2 cellular contexts compared by ENCODE assay signal in the genomic region with DNA sequence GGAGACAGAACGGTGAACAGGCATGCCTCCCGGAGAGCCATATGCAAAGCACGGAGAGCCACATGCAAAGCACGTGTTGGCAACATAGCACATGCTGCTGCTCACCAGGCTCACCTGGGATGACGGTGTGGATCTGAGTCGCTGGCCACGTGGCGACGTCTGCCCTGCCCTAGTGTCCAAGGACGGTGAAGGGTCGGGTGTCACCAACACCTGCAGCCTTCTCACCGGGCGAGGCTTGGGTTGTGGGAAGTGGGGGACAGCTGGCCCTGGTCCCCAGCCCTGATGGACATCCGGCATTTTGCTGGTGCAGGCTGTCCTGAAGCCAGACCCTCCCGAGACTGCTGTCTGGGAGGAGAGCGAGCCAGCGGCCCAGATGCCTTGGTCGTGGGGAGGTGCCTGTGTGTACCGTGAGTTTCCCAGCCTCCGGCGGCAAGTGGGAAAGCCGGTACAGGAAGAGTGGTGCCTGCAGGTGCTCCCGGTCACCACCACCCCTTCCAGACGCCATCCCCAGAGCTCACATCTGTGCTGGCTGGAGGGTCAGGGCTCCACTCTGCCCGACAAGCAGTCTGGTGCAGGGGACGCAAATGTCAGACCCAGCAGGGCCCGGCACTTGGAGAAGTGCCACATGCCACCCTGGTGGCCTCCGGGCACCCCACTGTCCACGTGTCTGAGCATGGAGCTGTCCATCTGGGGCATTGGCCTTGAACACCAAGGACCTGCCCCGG.
A peak's percentile ranks its signal among the peaks of the same experiment; 100 is the strongest.
TF ChIP-seq lines count a peak whose summit lies in the region.

No MANE protein-coding gene starts in this region.

TF ChIP-seq in WTC11, 78 proteins besides CTCF, POLR2A, EP300 and RAD21 (continued from another document):
- TF ChIP-seq, protein P1, sequence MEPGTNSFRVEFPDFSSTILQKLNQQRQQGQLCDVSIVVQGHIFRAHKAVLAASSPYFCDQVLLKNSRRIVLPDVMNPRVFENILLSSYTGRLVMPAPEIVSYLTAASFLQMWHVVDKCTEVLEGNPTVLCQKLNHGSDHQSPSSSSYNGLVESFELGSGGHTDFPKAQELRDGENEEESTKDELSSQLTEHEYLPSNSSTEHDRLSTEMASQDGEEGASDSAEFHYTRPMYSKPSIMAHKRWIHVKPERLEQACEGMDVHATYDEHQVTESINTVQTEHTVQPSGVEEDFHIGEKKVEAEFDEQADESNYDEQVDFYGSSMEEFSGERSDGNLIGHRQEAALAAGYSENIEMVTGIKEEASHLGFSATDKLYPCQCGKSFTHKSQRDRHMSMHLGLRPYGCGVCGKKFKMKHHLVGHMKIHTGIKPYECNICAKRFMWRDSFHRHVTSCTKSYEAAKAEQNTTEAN (CRISPR knock-in tag; IDR thresholded peaks at IDR 0.05), result no peak
- TF ChIP-seq KAT7 (CRISPR knock-in tag; IDR thresholded peaks at IDR 0.05; ENCODE audit: borderline replicate concordance) (no peak), FOXP1 (CRISPR knock-in tag; IDR thresholded peaks at IDR 0.05; ENCODE audit: borderline replicate concordance) (no peak)
- TF ChIP-seq, protein P2, sequence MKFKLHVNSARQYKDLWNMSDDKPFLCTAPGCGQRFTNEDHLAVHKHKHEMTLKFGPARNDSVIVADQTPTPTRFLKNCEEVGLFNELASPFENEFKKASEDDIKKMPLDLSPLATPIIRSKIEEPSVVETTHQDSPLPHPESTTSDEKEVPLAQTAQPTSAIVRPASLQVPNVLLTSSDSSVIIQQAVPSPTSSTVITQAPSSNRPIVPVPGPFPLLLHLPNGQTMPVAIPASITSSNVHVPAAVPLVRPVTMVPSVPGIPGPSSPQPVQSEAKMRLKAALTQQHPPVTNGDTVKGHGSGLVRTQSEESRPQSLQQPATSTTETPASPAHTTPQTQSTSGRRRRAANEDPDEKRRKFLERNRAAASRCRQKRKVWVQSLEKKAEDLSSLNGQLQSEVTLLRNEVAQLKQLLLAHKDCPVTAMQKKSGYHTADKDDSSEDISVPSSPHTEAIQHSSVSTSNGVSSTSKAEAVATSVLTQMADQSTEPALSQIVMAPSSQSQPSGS (CRISPR knock-in tag; IDR thresholded peaks at IDR 0.05; ENCODE audit: borderline replicate concordance, low read depth), result no peak

TF ChIP-seq in HepG2, 621 proteins besides CTCF, POLR2A, EP300 and RAD21 (continued from another document):
- TF ChIP-seq, protein P3, sequence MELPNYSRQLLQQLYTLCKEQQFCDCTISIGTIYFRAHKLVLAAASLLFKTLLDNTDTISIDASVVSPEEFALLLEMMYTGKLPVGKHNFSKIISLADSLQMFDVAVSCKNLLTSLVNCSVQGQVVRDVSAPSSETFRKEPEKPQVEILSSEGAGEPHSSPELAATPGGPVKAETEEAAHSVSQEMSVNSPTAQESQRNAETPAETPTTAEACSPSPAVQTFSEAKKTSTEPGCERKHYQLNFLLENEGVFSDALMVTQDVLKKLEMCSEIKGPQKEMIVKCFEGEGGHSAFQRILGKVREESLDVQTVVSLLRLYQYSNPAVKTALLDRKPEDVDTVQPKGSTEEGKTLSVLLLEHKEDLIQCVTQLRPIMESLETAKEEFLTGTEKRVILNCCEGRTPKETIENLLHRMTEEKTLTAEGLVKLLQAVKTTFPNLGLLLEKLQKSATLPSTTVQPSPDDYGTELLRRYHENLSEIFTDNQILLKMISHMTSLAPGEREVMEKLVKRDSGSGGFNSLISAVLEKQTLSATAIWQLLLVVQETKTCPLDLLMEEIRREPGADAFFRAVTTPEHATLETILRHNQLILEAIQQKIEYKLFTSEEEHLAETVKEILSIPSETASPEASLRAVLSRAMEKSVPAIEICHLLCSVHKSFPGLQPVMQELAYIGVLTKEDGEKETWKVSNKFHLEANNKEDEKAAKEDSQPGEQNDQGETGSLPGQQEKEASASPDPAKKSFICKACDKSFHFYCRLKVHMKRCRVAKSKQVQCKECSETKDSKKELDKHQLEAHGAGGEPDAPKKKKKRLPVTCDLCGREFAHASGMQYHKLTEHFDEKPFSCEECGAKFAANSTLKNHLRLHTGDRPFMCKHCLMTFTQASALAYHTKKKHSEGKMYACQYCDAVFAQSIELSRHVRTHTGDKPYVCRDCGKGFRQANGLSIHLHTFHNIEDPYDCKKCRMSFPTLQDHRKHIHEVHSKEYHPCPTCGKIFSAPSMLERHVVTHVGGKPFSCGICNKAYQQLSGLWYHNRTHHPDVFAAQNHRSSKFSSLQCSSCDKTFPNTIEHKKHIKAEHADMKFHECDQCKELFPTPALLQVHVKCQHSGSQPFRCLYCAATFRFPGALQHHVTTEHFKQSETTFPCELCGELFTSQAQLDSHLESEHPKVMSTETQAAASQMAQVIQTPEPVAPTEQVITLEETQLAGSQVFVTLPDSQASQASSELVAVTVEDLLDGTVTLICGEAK (IDR thresholded peaks at IDR 0.05), result no peak
- TF ChIP-seq, protein P3 (CRISPR knock-in tag; IDR thresholded peaks at IDR 0.05), result no peak
- TF ChIP-seq ATAD3A (CRISPR knock-in tag; IDR thresholded peaks at IDR 0.05), result no peak
- TF ChIP-seq, protein P4, sequence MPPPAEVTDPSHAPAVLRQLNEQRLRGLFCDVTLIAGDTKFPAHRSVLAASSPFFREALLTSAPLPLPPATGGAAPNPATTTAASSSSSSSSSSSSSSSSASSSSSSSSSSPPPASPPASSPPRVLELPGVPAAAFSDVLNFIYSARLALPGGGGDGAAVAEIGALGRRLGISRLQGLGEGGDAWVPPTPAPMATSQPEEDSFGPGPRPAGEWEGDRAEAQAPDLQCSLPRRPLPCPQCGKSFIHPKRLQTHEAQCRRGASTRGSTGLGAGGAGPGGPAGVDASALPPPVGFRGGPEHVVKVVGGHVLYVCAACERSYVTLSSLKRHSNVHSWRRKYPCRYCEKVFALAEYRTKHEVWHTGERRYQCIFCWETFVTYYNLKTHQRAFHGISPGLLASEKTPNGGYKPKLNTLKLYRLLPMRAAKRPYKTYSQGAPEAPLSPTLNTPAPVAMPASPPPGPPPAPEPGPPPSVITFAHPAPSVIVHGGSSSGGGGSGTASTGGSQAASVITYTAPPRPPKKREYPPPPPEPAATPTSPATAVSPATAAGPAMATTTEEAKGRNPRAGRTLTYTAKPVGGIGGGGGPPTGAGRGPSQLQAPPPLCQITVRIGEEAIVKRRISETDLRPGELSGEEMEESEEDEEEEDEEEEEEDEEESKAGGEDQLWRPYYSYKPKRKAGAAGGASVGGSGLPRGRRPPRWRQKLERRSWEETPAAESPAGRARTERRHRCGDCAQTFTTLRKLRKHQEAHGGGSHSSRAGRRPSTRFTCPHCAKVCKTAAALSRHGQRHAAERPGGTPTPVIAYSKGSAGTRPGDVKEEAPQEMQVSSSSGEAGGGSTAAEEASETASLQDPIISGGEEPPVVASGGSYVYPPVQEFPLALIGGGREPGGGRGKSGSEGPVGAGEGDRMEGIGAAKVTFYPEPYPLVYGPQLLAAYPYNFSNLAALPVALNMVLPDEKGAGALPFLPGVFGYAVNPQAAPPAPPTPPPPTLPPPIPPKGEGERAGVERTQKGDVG (CRISPR knock-in tag; IDR thresholded peaks at IDR 0.05; ENCODE audit: borderline replicate concordance), result 0 out of 2 replicates have a peak, but pooled peaks have one; percentile 23
- TF ChIP-seq STAG1 (CRISPR knock-in tag; IDR thresholded peaks at IDR 0.05), result no peak
- no peak for TF ChIP-seq PCBP1 (IDR thresholded peaks at IDR 0.05; ENCODE audit: borderline replicate concordance, low read depth, low read length)
- TF ChIP-seq, protein P5, sequence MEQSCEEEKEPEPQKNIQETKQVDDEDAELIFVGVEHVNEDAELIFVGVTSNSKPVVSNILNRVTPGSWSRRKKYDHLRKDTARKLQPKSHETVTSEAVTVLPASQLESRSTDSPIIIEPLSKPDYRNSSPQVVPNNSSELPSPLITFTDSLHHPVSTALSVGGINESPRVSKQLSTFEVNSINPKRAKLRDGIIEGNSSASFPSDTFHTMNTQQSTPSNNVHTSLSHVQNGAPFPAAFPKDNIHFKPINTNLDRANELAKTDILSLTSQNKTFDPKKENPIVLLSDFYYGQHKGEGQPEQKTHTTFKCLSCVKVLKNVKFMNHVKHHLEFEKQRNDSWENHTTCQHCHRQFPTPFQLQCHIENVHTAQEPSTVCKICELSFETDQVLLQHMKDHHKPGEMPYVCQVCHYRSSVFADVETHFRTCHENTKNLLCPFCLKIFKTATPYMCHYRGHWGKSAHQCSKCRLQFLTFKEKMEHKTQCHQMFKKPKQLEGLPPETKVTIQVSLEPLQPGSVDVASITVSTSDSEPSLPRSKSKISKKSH (CRISPR knock-in tag; IDR thresholded peaks at IDR 0.05; ENCODE audit: borderline replicate concordance), result 0 out of 2 replicates have a peak, but pooled peaks have one; percentile 2
- 0 out of 2 replicates have a peak, but pooled peaks have one; percentile 51 for TF ChIP-seq ZNF776 (CRISPR knock-in tag; IDR thresholded peaks at IDR 0.05)
- 0 out of 2 replicates have a peak, but pooled peaks have one; percentile 12 for TF ChIP-seq ZNF331 (CRISPR knock-in tag; IDR thresholded peaks at IDR 0.05)
- peak; percentile 16; the same call in 1 of the 2 replicates for TF ChIP-seq CENPT (CRISPR knock-in tag; IDR thresholded peaks at IDR 0.05; ENCODE audit: low read depth)
- TF ChIP-seq, protein P6, sequence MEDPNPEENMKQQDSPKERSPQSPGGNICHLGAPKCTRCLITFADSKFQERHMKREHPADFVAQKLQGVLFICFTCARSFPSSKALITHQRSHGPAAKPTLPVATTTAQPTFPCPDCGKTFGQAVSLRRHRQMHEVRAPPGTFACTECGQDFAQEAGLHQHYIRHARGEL (CRISPR knock-in tag; IDR thresholded peaks at IDR 0.05), result peak; percentile 72; the same call in 1 of the 2 replicates
- peak; percentile 43; the same call in 1 of the 2 replicates for TF ChIP-seq SP4 (CRISPR knock-in tag; IDR thresholded peaks at IDR 0.05)
- TF ChIP-seq, protein P7, sequence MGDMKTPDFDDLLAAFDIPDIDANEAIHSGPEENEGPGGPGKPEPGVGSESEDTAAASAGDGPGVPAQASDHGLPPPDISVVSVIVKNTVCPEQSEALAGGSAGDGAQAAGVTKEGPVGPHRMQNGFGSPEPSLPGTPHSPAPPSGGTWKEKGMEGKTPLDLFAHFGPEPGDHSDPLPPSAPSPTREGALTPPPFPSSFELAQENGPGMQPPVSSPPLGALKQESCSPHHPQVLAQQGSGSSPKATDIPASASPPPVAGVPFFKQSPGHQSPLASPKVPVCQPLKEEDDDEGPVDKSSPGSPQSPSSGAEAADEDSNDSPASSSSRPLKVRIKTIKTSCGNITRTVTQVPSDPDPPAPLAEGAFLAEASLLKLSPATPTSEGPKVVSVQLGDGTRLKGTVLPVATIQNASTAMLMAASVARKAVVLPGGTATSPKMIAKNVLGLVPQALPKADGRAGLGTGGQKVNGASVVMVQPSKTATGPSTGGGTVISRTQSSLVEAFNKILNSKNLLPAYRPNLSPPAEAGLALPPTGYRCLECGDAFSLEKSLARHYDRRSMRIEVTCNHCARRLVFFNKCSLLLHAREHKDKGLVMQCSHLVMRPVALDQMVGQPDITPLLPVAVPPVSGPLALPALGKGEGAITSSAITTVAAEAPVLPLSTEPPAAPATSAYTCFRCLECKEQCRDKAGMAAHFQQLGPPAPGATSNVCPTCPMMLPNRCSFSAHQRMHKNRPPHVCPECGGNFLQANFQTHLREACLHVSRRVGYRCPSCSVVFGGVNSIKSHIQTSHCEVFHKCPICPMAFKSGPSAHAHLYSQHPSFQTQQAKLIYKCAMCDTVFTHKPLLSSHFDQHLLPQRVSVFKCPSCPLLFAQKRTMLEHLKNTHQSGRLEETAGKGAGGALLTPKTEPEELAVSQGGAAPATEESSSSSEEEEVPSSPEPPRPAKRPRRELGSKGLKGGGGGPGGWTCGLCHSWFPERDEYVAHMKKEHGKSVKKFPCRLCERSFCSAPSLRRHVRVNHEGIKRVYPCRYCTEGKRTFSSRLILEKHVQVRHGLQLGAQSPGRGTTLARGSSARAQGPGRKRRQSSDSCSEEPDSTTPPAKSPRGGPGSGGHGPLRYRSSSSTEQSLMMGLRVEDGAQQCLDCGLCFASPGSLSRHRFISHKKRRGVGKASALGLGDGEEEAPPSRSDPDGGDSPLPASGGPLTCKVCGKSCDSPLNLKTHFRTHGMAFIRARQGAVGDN (CRISPR knock-in tag; IDR thresholded peaks at IDR 0.05), result peak; percentile 14; the same call in 1 of the 2 replicates
- 0 out of 2 replicates have a peak, but pooled peaks have one; percentile 15 for TF ChIP-seq PITX1 (CRISPR knock-in tag; IDR thresholded peaks at IDR 0.05)
- TF ChIP-seq, protein P8, sequence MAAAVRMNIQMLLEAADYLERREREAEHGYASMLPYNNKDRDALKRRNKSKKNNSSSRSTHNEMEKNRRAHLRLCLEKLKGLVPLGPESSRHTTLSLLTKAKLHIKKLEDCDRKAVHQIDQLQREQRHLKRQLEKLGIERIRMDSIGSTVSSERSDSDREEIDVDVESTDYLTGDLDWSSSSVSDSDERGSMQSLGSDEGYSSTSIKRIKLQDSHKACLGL (CRISPR knock-in tag; IDR thresholded peaks at IDR 0.05), result 0 out of 2 replicates have a peak, but pooled peaks have one; percentile 40
- TF ChIP-seq, protein P9, sequence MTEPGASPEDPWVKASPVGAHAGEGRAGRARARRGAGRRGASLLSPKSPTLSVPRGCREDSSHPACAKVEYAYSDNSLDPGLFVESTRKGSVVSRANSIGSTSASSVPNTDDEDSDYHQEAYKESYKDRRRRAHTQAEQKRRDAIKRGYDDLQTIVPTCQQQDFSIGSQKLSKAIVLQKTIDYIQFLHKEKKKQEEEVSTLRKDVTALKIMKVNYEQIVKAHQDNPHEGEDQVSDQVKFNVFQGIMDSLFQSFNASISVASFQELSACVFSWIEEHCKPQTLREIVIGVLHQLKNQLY (CRISPR knock-in tag; IDR thresholded peaks at IDR 0.05), result 0 out of 2 replicates have a peak, but pooled peaks have one; percentile 53
- no peak for TF ChIP-seq NKX3-1 (CRISPR knock-in tag; IDR thresholded peaks at IDR 0.05)
- TF ChIP-seq PRPF4 (IDR thresholded peaks at IDR 0.05; ENCODE audit: low read depth, low read length, poor library complexity, severe bottlenecking), result no peak
- 0 out of 2 replicates have a peak, but pooled peaks have one; percentile 48 for TF ChIP-seq ZBTB38 (CRISPR knock-in tag; IDR thresholded peaks at IDR 0.05)
- TF ChIP-seq KDM5B (CRISPR knock-in tag; IDR thresholded peaks at IDR 0.05; ENCODE audit: borderline replicate concordance), result peak; percentile 66; the same call in 1 of the 2 replicates
- TF ChIP-seq SAP130 (CRISPR knock-in tag; IDR thresholded peaks at IDR 0.05; ENCODE audit: low read depth), result 0 out of 2 replicates have a peak, but pooled peaks have one; percentile 17
TF ChIP-seq in HepG2: peak in this region for 26.
